ENCODE assay signal across 13 cellular contexts in genomic region chr16:85822145-85822544, GRCh38. TPM values are rescaled to one million over a fixed set of nuclear protein-coding genes. Genes with fewer than 3 reads are reported as not detected.
DNase-seq lines count a peak whose midpoint lies in the region; ATAC-seq and TF ChIP-seq lines count a peak whose summit lies in the region.
"Had no signal": no experiment of that assay in that cellular context is flagged by ENCODE, and none has a peak within 500 bp of the region (broad histone marks: within the 10 kb centered on the region; RNA-seq: fewer than 3 reads in every experiment).

No MANE protein-coding gene starts in this region.

- H3K9me3 Mint-ChIP-seq in stimulated activated memory B cell treated with anti-CD40 and anti-IgM and Interleukin-4, amounts not matched to agents 10 μg/mL and 1 μg/mL and 100 μg/mL, for 72 hours: no peaks in the 10 kb centered on the region
- no peaks in the 10 kb centered on the region for H3K9me3 Mint-ChIP-seq in endothelial cell (ENCODE audit: unreplicated experiment)
- H3K9me3 Mint-ChIP-seq: CD4-positive, alpha-beta memory T cell; H9 had no signal

- no peaks in the 10 kb centered on the region for H3K36me3 Mint-ChIP-seq in stimulated activated memory B cell treated with anti-CD40 and anti-IgM and Interleukin-4, amounts not matched to agents 10 μg/mL and 1 μg/mL and 100 μg/mL, for 72 hours
- no peaks in the 10 kb centered on the region for H3K36me3 Mint-ChIP-seq in endothelial cell (ENCODE audit: low read depth, unreplicated experiment)
- H3K36me3 Mint-ChIP-seq: CD4-positive, alpha-beta memory T cell had no signal

- H3K27ac Mint-ChIP-seq in stimulated activated memory B cell treated with anti-CD40 and anti-IgM and Interleukin-4, amounts not matched to agents 10 μg/mL and 1 μg/mL and 100 μg/mL, for 72 hours: peak overlapping the region; percentile 57
- no peak overlapping the region for H3K27ac Mint-ChIP-seq in endothelial cell (ENCODE audit: unreplicated experiment)
- H3K27ac Mint-ChIP-seq: CD4-positive, alpha-beta memory T cell; H9 had no signal

- H3K4me2 ChIP-seq in SU-DHL-6 (ENCODE audit: low read depth, low read length, poor library complexity, severe bottlenecking): peak overlapping the region; percentile 2
- H3K4me2 ChIP-seq: KMS-11 had no signal

- no peak overlapping the region for H3K9ac ChIP-seq in SU-DHL-6 (ENCODE audit: low read length)
- H3K9ac ChIP-seq: GM23248, KMS-11 had no signal

- no peak for ATAC-seq in stimulated activated memory B cell treated with anti-CD40 and anti-IgM and Interleukin-4, amounts not matched to agents 10 μg/mL and 1 μg/mL and 100 μg/mL, for 72 hours
- ATAC-seq in GM18519 (IDR thresholded peaks at IDR 0.05; ENCODE audit: low FRiP score, unreplicated experiment): no peak

- CTCF ChIA-PET in GM10248 (lab: Yijun Ruan, JAX): interaction anchor here (0.6 to 7.8 kb wide), 59 partner anchors 8 to 736 kb away, joined by 3 to 255 read pairs (median 9); partner anchors contain the start of gene IRF8

- H3K4me1 Mint-ChIP-seq in stimulated activated memory B cell treated with anti-CD40 and anti-IgM and Interleukin-4, amounts not matched to agents 10 μg/mL and 1 μg/mL and 100 μg/mL, for 72 hours: peaks cover 28% of the 10 kb centered on the region
- no peaks in the 10 kb centered on the region for H3K4me1 Mint-ChIP-seq in endothelial cell (ENCODE audit: unreplicated experiment)

- no peaks in the 10 kb centered on the region for H3K79me2 ChIP-seq in SU-DHL-6 (ENCODE audit: insufficient read depth, low read length)

- no peaks in the 10 kb centered on the region for H3K9me3 ChIP-seq in SU-DHL-6 (ENCODE audit: insufficient read depth, low read length)

- H3K9me2 ChIP-seq in SU-DHL-6 (replicated peaks; ENCODE audit: insufficient read depth, low read length): no peaks in the 10 kb centered on the region

- no peaks in the 10 kb centered on the region for H3K27me3 Mint-ChIP-seq in stimulated activated memory B cell treated with anti-CD40 and anti-IgM and Interleukin-4, amounts not matched to agents 10 μg/mL and 1 μg/mL and 100 μg/mL, for 72 hours
- no peaks in the 10 kb centered on the region for H3K27me3 Mint-ChIP-seq in endothelial cell (ENCODE audit: unreplicated experiment)

- H3K4me3 Mint-ChIP-seq in stimulated activated memory B cell treated with anti-CD40 and anti-IgM and Interleukin-4, amounts not matched to agents 10 μg/mL and 1 μg/mL and 100 μg/mL, for 72 hours: no peak overlapping the region
- no peak overlapping the region for H3K4me3 Mint-ChIP-seq in endothelial cell (ENCODE audit: unreplicated experiment)
- H3K4me3 Mint-ChIP-seq: CD4-positive, alpha-beta memory T cell; H9 had no signal

- no peaks in the 10 kb centered on the region for H3F3A ChIP-seq in SU-DHL-6 (ENCODE audit: insufficient read depth)

- H3K36me3 ChIP-seq in SU-DHL-6 (ENCODE audit: low read length): no peaks in the 10 kb centered on the region

- peak; percentile 15 for DNase-seq in GM13977 (ENCODE audit: low spot score)
- peak; percentile 25 for DNase-seq in left kidney (ENCODE audit: low read depth, low spot score)
- no peak for DNase-seq in endothelial cell (ENCODE audit: low spot score)
- no peak for DNase-seq in NCI-H345 treated with DMSO at 0.1 percent for 48 hours (lab: John Stamatoyannopoulos, UW; ENCODE audit: unreplicated experiment)
- DNase-seq in GM10248 (ENCODE audit: extremely low spot score): no peak
- DNase-seq: H9 had no signal

- no peaks in the 10 kb centered on the region for H3K27me3 ChIP-seq in SU-DHL-6 (ENCODE audit: low read length)

- in situ Hi-C loops in GM13977 (cut with MboI; ENCODE audit: low pct_unique_long_range_greater_than_20kb, low sequenced_read_pairs, unreplicated experiment): loop anchor here (5.0 to 25.0 kb wide), 4 partner anchors 80 to 690 kb away; partner anchors contain the start of gene FOXF1

- no peak for TF ChIP-seq CTCF in GM13977 (IDR thresholded peaks at IDR 0.05; ENCODE audit: extremely low read depth, insufficient read depth, missing control alignments)
- TF ChIP-seq CTCF in SU-DHL-6 (IDR thresholded peaks at IDR 0.05; ENCODE audit: insufficient read depth, low read length, poor library complexity, severe bottlenecking): no peak
- TF ChIP-seq CTCF in endothelial cell (IDR thresholded peaks at IDR 0.05; ENCODE audit: unreplicated experiment): no peak
- no peak for TF ChIP-seq CTCF in GM10248 (IDR thresholded peaks at IDR 0.05; ENCODE audit: control extremely low read depth, extremely low read depth, low read depth, missing control alignments)

- no peak overlapping the region for H3K27ac ChIP-seq in SU-DHL-6 (ENCODE audit: low read depth, low read length)
- H3K27ac ChIP-seq: GM23248, KMS-11, SK-N-MC had no signal

- no peak overlapping the region for H3K4me3 ChIP-seq in SU-DHL-6 (ENCODE audit: insufficient read depth, low read length, poor library complexity, severe bottlenecking)
- H3K4me3 ChIP-seq: GM23248, SK-N-MC had no signal

- H4K20me1 ChIP-seq in SU-DHL-6 (ENCODE audit: low read depth, low read length): no peaks in the 10 kb centered on the region

- POLR2A ChIA-PET in GM10248 (lab: Yijun Ruan, JAX): interaction anchor here (1.7 kb wide), 1 partner anchor 77 kb away, joined by 7 read pairs; the partner anchor contains the start of gene IRF8

- no peak overlapping the region for H2AFZ ChIP-seq in SU-DHL-6 (ENCODE audit: low read depth, low read length, severe bottlenecking)
- H2AFZ ChIP-seq: GM23248 had no signal

RNA-seq across cellular contexts. Expression of gene COX4I1, which starts 22.6 kb away (rescaled TPM):
- 552 TPM for total RNA-seq in endothelial cell (ENCODE audit: unreplicated experiment)

RNA-seq across cellular contexts. Expression of gene EMC8, which starts 22.8 kb away (rescaled TPM):
- total RNA-seq in endothelial cell (ENCODE audit: unreplicated experiment): 42.7 TPM

Comparison
In these comparisons a context has a peak if more than half of its experiments do, and no peak if none do; other contexts are left out.
1. DNase-seq: peak in GM13977 (single experiment) and left kidney (single experiment); none in endothelial cell (single experiment), NCI-H345 treated with DMSO at 0.1 percent for 48 hours (single experiment) and GM10248 (single experiment).